In genomic region chr4:183407128-183407585, GRCh38 we compare ENCODE assay signal across 8 cellular contexts. TPM values are rescaled to one million over a fixed set of nuclear protein-coding genes. Genes with fewer than 3 reads are reported as not detected.
A peak's percentile ranks its signal among the peaks of the same experiment; 100 is the strongest.
DNase-seq lines count a peak whose midpoint lies in the region; ATAC-seq and TF ChIP-seq lines count a peak whose summit lies in the region.

No MANE protein-coding gene starts in this region.

- TF ChIP-seq CTCF in Peyer's patch (IDR thresholded peaks at IDR 0.05), result peak; percentile 89 to 95 (median 93)
- TF ChIP-seq CTCF in fibroblast of pulmonary artery (IDR thresholded peaks at IDR 0.05; ENCODE audit: low read length, missing control alignments), result peak; percentile 59

- H3K9me3 Mint-ChIP-seq in natural killer cell treated with Interleukin-12 subunit alpha and Interleukin-12 subunit beta and Interleukin-15 and Interleukin-18, amount 100 ng/mL, for 72 hours, result no peaks in the 10 kb centered on the region
- no peaks in the 10 kb centered on the region for H3K9me3 Mint-ChIP-seq in stimulated activated naive CD8-positive, alpha-beta T cell treated with anti-CD3 and anti-CD28 coated beads, Interleukin-15, Interleukin-2, amounts not matched to agents 100 ng/mL and 50 ng/mL, for 24 hours

- ATAC-seq in GM21723 (IDR thresholded peaks at IDR 0.05; ENCODE audit: unreplicated experiment), result peak; percentile 100
- ATAC-seq in natural killer cell treated with Interleukin-12 subunit alpha and Interleukin-12 subunit beta and Interleukin-15 and Interleukin-18, amount 100 ng/mL, for 72 hours, result peak; percentile 95 to 96

- peak; percentile 58 for DNase-seq in DMS79 treated with DMSO at 0.1 percent for 48 hours (lab: John Stamatoyannopoulos, UW)
- peak; percentile 96 for DNase-seq in KBM-7
- DNase-seq in Peyer's patch, result peak; percentile 86 to 94 (median 92)
- DNase-seq in activated T-helper 1 cell treated with anti-CD3 and anti-CD28 coated beads, Interleukin-2, amount 50 U/mL, for 16 hours (ENCODE audit: low read depth in 1 of 2, low spot score in 1 of 2), result peak; percentile 84 to 85
- DNase-seq in fibroblast of pulmonary artery (ENCODE audit: low read depth), result peak; percentile 74
- DNase-seq in natural killer cell treated with Interleukin-12 subunit alpha and Interleukin-12 subunit beta and Interleukin-15 and Interleukin-18, amount 100 ng/mL, for 72 hours (ENCODE audit: low spot score), result peak; percentile 90

- peak overlapping the region; percentile 25 to 50 (median 43) for H3K4me3 ChIP-seq in Peyer's patch
- H3K4me3 ChIP-seq in fibroblast of pulmonary artery (replicated peaks; ENCODE audit: low read depth, low read length), result peak overlapping the region; percentile 57

- peaks cover 10 to 11% of the 10 kb centered on the region in 2 donors for H3K4me1 Mint-ChIP-seq in natural killer cell treated with Interleukin-12 subunit alpha and Interleukin-12 subunit beta and Interleukin-15 and Interleukin-18, amount 100 ng/mL, for 72 hours (ENCODE audit: low read depth in 2 of 2)
- H3K4me1 Mint-ChIP-seq in stimulated activated naive CD8-positive, alpha-beta T cell treated with anti-CD3 and anti-CD28 coated beads, Interleukin-15, Interleukin-2, amounts not matched to agents 100 ng/mL and 50 ng/mL, for 24 hours (ENCODE audit: low read depth), result peaks cover 23% of the 10 kb centered on the region

- no peaks in the 10 kb centered on the region for H3K27me3 ChIP-seq in Peyer's patch

- in situ Hi-C loops in KBM-7 (cut with MboI; ENCODE audit: low pct_unique_long_range_greater_than_20kb, low sequenced_read_pairs), result no loop called here

- H3K36me3 ChIP-seq in Peyer's patch, result no peaks in the 10 kb centered on the region

- H3K27ac ChIP-seq in Peyer's patch, result peak overlapping the region; percentile 18 to 63 (median 48)

- H3K27me3 Mint-ChIP-seq in natural killer cell treated with Interleukin-12 subunit alpha and Interleukin-12 subunit beta and Interleukin-15 and Interleukin-18, amount 100 ng/mL, for 72 hours, result peaks cover 1 to 5% of the 10 kb centered on the region in 2 donors
- no peaks in the 10 kb centered on the region for H3K27me3 Mint-ChIP-seq in stimulated activated naive CD8-positive, alpha-beta T cell treated with anti-CD3 and anti-CD28 coated beads, Interleukin-15, Interleukin-2, amounts not matched to agents 100 ng/mL and 50 ng/mL, for 24 hours

- H3K9me3 ChIP-seq in Peyer's patch, result no peaks in the 10 kb centered on the region

- peak overlapping the region; percentile 90 for H3K4me3 Mint-ChIP-seq in natural killer cell treated with Interleukin-12 subunit alpha and Interleukin-12 subunit beta and Interleukin-15 and Interleukin-18, amount 100 ng/mL, for 72 hours
- peak overlapping the region; percentile 85 for H3K4me3 Mint-ChIP-seq in stimulated activated naive CD8-positive, alpha-beta T cell treated with anti-CD3 and anti-CD28 coated beads, Interleukin-15, Interleukin-2, amounts not matched to agents 100 ng/mL and 50 ng/mL, for 24 hours

- no peaks in the 10 kb centered on the region for H3K36me3 Mint-ChIP-seq in natural killer cell treated with Interleukin-12 subunit alpha and Interleukin-12 subunit beta and Interleukin-15 and Interleukin-18, amount 100 ng/mL, for 72 hours
- H3K36me3 Mint-ChIP-seq in stimulated activated naive CD8-positive, alpha-beta T cell treated with anti-CD3 and anti-CD28 coated beads, Interleukin-15, Interleukin-2, amounts not matched to agents 100 ng/mL and 50 ng/mL, for 24 hours (ENCODE audit: low read depth), result no peaks in the 10 kb centered on the region

- peak in 1 of 2 donors; percentile 30 for TF ChIP-seq POLR2A in Peyer's patch (IDR thresholded peaks at IDR 0.05)

- H3K4me1 ChIP-seq in Peyer's patch, result peaks cover 0 to 3% (median 0%) of the 10 kb centered on the region in 4 donors

- H3K27ac Mint-ChIP-seq in natural killer cell treated with Interleukin-12 subunit alpha and Interleukin-12 subunit beta and Interleukin-15 and Interleukin-18, amount 100 ng/mL, for 72 hours, result peak overlapping the region; percentile 68 to 86
- peak overlapping the region; percentile 88 for H3K27ac Mint-ChIP-seq in stimulated activated naive CD8-positive, alpha-beta T cell treated with anti-CD3 and anti-CD28 coated beads, Interleukin-15, Interleukin-2, amounts not matched to agents 100 ng/mL and 50 ng/mL, for 24 hours

RNA-seq across cellular contexts. Expression of gene CDKN2AIP, which starts 37.3 kb away (rescaled TPM):
- 10 to 100 TPM; 17.9 to 25.2 (median 19.9) TPM for total RNA-seq in Peyer's patch
- total RNA-seq in natural killer cell treated with Interleukin-12 subunit alpha and Interleukin-12 subunit beta and Interleukin-15 and Interleukin-18, amount 100 ng/mL, for 72 hours, result 10 to 100 TPM; 22.0 to 22.7 TPM

Comparison
In these comparisons a context has a peak if more than half of its experiments do, and no peak if none do; other contexts are left out.
1. Peak in every context shown above with its lines: DNase-seq, ATAC-seq, H3K4me3 ChIP-seq and H3K27ac ChIP-seq.